35 cellular contexts compared by ENCODE assay signal in the genomic region with DNA sequence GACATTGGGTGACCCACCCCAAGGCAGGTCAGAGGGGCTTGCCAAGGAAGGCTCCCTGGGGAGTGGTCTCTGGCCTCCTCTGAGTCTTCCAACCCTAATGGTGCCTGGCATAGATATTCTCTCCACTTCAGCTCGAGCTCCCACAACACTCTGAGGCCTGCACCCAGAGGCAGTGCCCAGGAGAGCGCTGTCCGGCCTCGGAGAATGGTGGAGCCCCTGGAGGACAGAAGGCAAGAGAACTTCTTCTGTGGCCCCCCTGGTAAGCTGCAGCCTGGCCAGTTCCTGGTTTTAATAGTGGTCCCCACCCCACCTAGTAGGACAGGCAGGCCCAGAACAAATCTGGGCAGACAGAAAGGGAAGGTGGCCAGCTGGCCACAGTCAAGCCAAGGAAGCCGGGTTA. TPM values are rescaled to one million over a fixed set of nuclear protein-coding genes. Genes with fewer than 3 reads are reported as not detected.
"Had no signal": no experiment of that assay in that cellular context is flagged by ENCODE, and none has a peak within 500 bp of the region (broad histone marks: within the 10 kb centered on the region; RNA-seq: fewer than 3 reads in every experiment).

No MANE protein-coding gene starts in this region.

- H3K9me3 Mint-ChIP-seq: activated B cell treated with CpG ODN at 0.5 μM for 24 hours; activated CD4-positive, alpha-beta memory T cell treated with anti-CD3 and anti-CD28 coated beads, Interleukin-2, amount 10 ng/mL, durations not matched to agents 7 days and 5 days; activated CD4-positive, alpha-beta T cell treated with anti-CD3 and anti-CD28 coated beads, Interleukin-2, amount 10 ng/mL, durations not matched to agents 24 days and 14 days; activated naive CD4-positive, alpha-beta T cell treated with anti-CD3 and anti-CD28 coated beads, Interleukin-2, amount 10 ng/mL, durations not matched to agents 7 days and 5 days; activated naive CD4-positive, alpha-beta T cell treated with anti-CD3 and anti-CD28 coated beads, Interleukin-2, amount 50 U/mL, for 24 hours; activated naive CD8-positive, alpha-beta T cell treated with anti-CD3 and anti-CD28 coated beads, Interleukin-2, amount 10 ng/mL, durations not matched to agents 7 days and 5 days; activated naive CD8-positive, alpha-beta T cell treated with anti-CD3 and anti-CD28 coated beads, Interleukin-2, amount 50 U/mL, for 24 hours; activated T-cell treated with anti-CD3 and anti-CD28 coated beads, Interleukin-2, amount 50 U/mL, for 24 hours; activated T-helper 2 cell treated with anti-CD3 and anti-CD28 coated beads, Interferon-gamma antibody, Interleukin-2, Interleukin-4, amounts not matched to agents 10 μg/mL and 5 μg/mL and 100 μg/mL, durations not matched to agents 14 hours and 24 hours and 36 hours; T-helper 1 cell treated with Interleukin-12 subunit alpha and Interleukin-12 subunit beta and Interleukin-4 antibody, amounts not matched to agents 30 μg/mL and 1 μg/mL, for 36 hours; T-helper 2 cell treated with Interferon-gamma antibody and Interleukin-4, amounts not matched to agents 5 μg/mL and 100 μg/mL, for 36 hours had no signal

- H3K9me3 ChIP-seq: ascending aorta had no signal

- H3K27ac ChIP-seq: ascending aorta, cardiac muscle cell, VCaP had no signal

- DNase-seq: activated B cell treated with CpG ODN at 0.5 μM for 24 hours; activated CD4-positive, alpha-beta memory T cell treated with anti-CD3 and anti-CD28 coated beads, Interleukin-2, amount 10 ng/mL, durations not matched to agents 7 days and 5 days; activated CD4-positive, alpha-beta T cell treated with anti-CD3 and anti-CD28 coated beads for 4 hours; activated CD4-positive, alpha-beta T cell treated with anti-CD3 and anti-CD28 coated beads, Interleukin-2, amount 10 ng/mL, durations not matched to agents 24 days and 14 days; activated CD4-positive, alpha-beta T cell treated with anti-CD3 and anti-CD28 coated beads, Interleukin-2, amount 50 U/mL, for 48 hours; activated CD4-positive, CD25-positive, alpha-beta regulatory T cell treated with anti-CD3 and anti-CD28 coated beads, Interleukin-2, amount 50 U/mL, for 72 hours; activated CD8-positive, alpha-beta memory T cell treated with anti-CD3 and anti-CD28 coated beads for 24 hours; activated CD8-positive, alpha-beta memory T cell treated with anti-CD3 and anti-CD28 coated beads, Interleukin-2, amount 10 ng/mL, durations not matched to agents 7 days and 5 days; activated CD8-positive, alpha-beta memory T cell treated with anti-CD3 and anti-CD28 coated beads, Interleukin-2, amount 50 U/mL, for 48 hours; activated CD8-positive, alpha-beta T cell treated with anti-CD3 and anti-CD28 coated beads, Interleukin-2, amount 10 ng/mL, durations not matched to agents 7 days and 5 days; activated effector memory CD4-positive, alpha-beta T cell treated with Interleukin-2 at 50 U/mL for 16 hours; activated gamma-delta T cell; activated naive CD4-positive, alpha-beta T cell treated with anti-CD3 and anti-CD28 coated beads, Interleukin-2, amount 10 ng/mL, durations not matched to agents 7 days and 5 days; activated naive CD4-positive, alpha-beta T cell treated with Interleukin-2 at 50 U/mL for 16 hours; activated naive CD8-positive, alpha-beta T cell treated with anti-CD3 and anti-CD28 coated beads, Interleukin-2, amount 10 ng/mL, durations not matched to agents 7 days and 5 days; activated naive CD8-positive, alpha-beta T cell treated with anti-CD3 and anti-CD28 coated beads, Interleukin-2, amount 50 U/mL, for 24 hours; activated T-cell treated with anti-CD3 and anti-CD28 coated beads, Interleukin-2, amount 50 U/mL, for 24 hours; activated T-cell treated with anti-CD3 and anti-CD28 coated beads, Interleukin-2, amount 50 U/mL, for 48 hours; amygdala; caudate nucleus; T-helper 1 cell; T-helper 2 cell; T-helper 9 cell had no signal

- H3K27ac Mint-ChIP-seq: activated B cell treated with CpG ODN at 0.5 μM for 24 hours; activated CD4-positive, alpha-beta memory T cell treated with anti-CD3 and anti-CD28 coated beads, Interleukin-2, amount 10 ng/mL, durations not matched to agents 7 days and 5 days; activated CD4-positive, alpha-beta T cell treated with anti-CD3 and anti-CD28 coated beads, Interleukin-2, amount 10 ng/mL, durations not matched to agents 24 days and 14 days; activated CD8-positive, alpha-beta memory T cell treated with anti-CD3 and anti-CD28 coated beads, Interleukin-2, amount 10 ng/mL, durations not matched to agents 7 days and 5 days; activated CD8-positive, alpha-beta T cell treated with anti-CD3 and anti-CD28 coated beads, Interleukin-2, amount 10 ng/mL, durations not matched to agents 7 days and 5 days; activated naive CD4-positive, alpha-beta T cell treated with anti-CD3 and anti-CD28 coated beads, Interleukin-2, amount 10 ng/mL, durations not matched to agents 7 days and 5 days; activated naive CD4-positive, alpha-beta T cell treated with anti-CD3 and anti-CD28 coated beads, Interleukin-2, amount 50 U/mL, for 24 hours; activated naive CD8-positive, alpha-beta T cell; activated naive CD8-positive, alpha-beta T cell treated with anti-CD3 and anti-CD28 coated beads, Interleukin-2, amount 50 U/mL, for 24 hours; activated T-cell treated with anti-CD3 and anti-CD28 coated beads, Interleukin-2, amount 50 U/mL, for 24 hours; activated T-helper 2 cell treated with anti-CD3 and anti-CD28 coated beads, Interferon-gamma antibody, Interleukin-2, Interleukin-4, amounts not matched to agents 10 μg/mL and 5 μg/mL and 100 μg/mL, durations not matched to agents 14 hours and 24 hours and 36 hours; T-helper 1 cell treated with Interleukin-12 subunit alpha and Interleukin-12 subunit beta and Interleukin-4 antibody, amounts not matched to agents 30 μg/mL and 1 μg/mL, for 36 hours; T-helper 2 cell treated with Interferon-gamma antibody and Interleukin-4, amounts not matched to agents 5 μg/mL and 100 μg/mL, for 36 hours had no signal

- H3K4me3 ChIP-seq: ascending aorta, cardiac muscle cell had no signal

- H3K27me3 ChIP-seq: ascending aorta had no signal

- H3K27me3 Mint-ChIP-seq: activated B cell treated with CpG ODN at 0.5 μM for 24 hours; activated CD4-positive, alpha-beta memory T cell treated with anti-CD3 and anti-CD28 coated beads, Interleukin-2, amount 10 ng/mL, durations not matched to agents 7 days and 5 days; activated CD8-positive, alpha-beta memory T cell treated with anti-CD3 and anti-CD28 coated beads, Interleukin-2, amount 10 ng/mL, durations not matched to agents 7 days and 5 days; activated naive CD4-positive, alpha-beta T cell treated with anti-CD3 and anti-CD28 coated beads, Interleukin-2, amount 50 U/mL, for 24 hours; activated naive CD8-positive, alpha-beta T cell; activated naive CD8-positive, alpha-beta T cell treated with anti-CD3 and anti-CD28 coated beads, Interleukin-2, amount 10 ng/mL, durations not matched to agents 7 days and 5 days; activated naive CD8-positive, alpha-beta T cell treated with anti-CD3 and anti-CD28 coated beads, Interleukin-2, amount 50 U/mL, for 24 hours; activated T-cell treated with anti-CD3 and anti-CD28 coated beads, Interleukin-2, amount 50 U/mL, for 24 hours had no signal

- FAIRE-seq: bronchial epithelial cell, TTC549 had no signal

- H3K36me3 Mint-ChIP-seq: activated CD8-positive, alpha-beta memory T cell treated with anti-CD3 and anti-CD28 coated beads, Interleukin-2, amount 10 ng/mL, durations not matched to agents 7 days and 5 days; activated naive CD4-positive, alpha-beta T cell treated with anti-CD3 and anti-CD28 coated beads, Interleukin-2, amount 10 ng/mL, durations not matched to agents 7 days and 5 days; activated naive CD4-positive, alpha-beta T cell treated with anti-CD3 and anti-CD28 coated beads, Interleukin-2, amount 50 U/mL, for 24 hours; activated naive CD8-positive, alpha-beta T cell treated with anti-CD3 and anti-CD28 coated beads, Interleukin-2, amount 10 ng/mL, durations not matched to agents 7 days and 5 days; brain had no signal

- ATAC-seq: activated CD8-positive, alpha-beta memory T cell treated with anti-CD3 and anti-CD28 coated beads, Interleukin-2, amount 10 ng/mL, durations not matched to agents 7 days and 5 days; activated CD8-positive, alpha-beta T cell treated with anti-CD3 and anti-CD28 coated beads, Interleukin-2, amount 10 ng/mL, durations not matched to agents 7 days and 5 days; activated naive CD8-positive, alpha-beta T cell treated with anti-CD3 and anti-CD28 coated beads, Interleukin-2, amount 50 U/mL, for 24 hours had no signal

- H3K36me3 ChIP-seq: ascending aorta, cardiac muscle cell had no signal

- H3K4me3 Mint-ChIP-seq: activated CD4-positive, alpha-beta memory T cell treated with anti-CD3 and anti-CD28 coated beads, Interleukin-2, amount 10 ng/mL, durations not matched to agents 7 days and 5 days; activated CD4-positive, alpha-beta T cell treated with anti-CD3 and anti-CD28 coated beads, Interleukin-2, amount 10 ng/mL, durations not matched to agents 24 days and 14 days; activated CD8-positive, alpha-beta memory T cell treated with anti-CD3 and anti-CD28 coated beads, Interleukin-2, amount 10 ng/mL, durations not matched to agents 7 days and 5 days; activated CD8-positive, alpha-beta T cell treated with anti-CD3 and anti-CD28 coated beads, Interleukin-2, amount 10 ng/mL, durations not matched to agents 7 days and 5 days; activated naive CD4-positive, alpha-beta T cell treated with anti-CD3 and anti-CD28 coated beads, Interleukin-2, amount 10 ng/mL, durations not matched to agents 7 days and 5 days; activated naive CD4-positive, alpha-beta T cell treated with anti-CD3 and anti-CD28 coated beads, Interleukin-2, amount 50 U/mL, for 24 hours; activated naive CD8-positive, alpha-beta T cell; activated naive CD8-positive, alpha-beta T cell treated with anti-CD3 and anti-CD28 coated beads, Interleukin-2, amount 10 ng/mL, durations not matched to agents 7 days and 5 days; activated naive CD8-positive, alpha-beta T cell treated with anti-CD3 and anti-CD28 coated beads, Interleukin-2, amount 50 U/mL, for 24 hours; activated T-cell treated with anti-CD3 and anti-CD28 coated beads, Interleukin-2, amount 50 U/mL, for 24 hours; brain; T-helper 1 cell treated with Interleukin-12 subunit alpha and Interleukin-12 subunit beta and Interleukin-4 antibody, amounts not matched to agents 30 μg/mL and 1 μg/mL, for 36 hours; T-helper 2 cell treated with Interferon-gamma antibody and Interleukin-4, amounts not matched to agents 5 μg/mL and 100 μg/mL, for 36 hours had no signal

RNA-seq across cellular contexts. Expression of a gene that starts 14.2 kb away (rescaled TPM):
- total RNA-seq: activated B cell treated with CpG ODN at 0.5 μM for 24 hours; activated CD4-positive, alpha-beta memory T cell treated with anti-CD3 and anti-CD28 coated beads, Interleukin-2, amount 10 ng/mL, durations not matched to agents 7 days and 5 days; activated CD4-positive, alpha-beta T cell treated with anti-CD3 and anti-CD28 coated beads, Interleukin-2, amount 10 ng/mL, durations not matched to agents 24 days and 14 days; activated CD8-positive, alpha-beta memory T cell treated with anti-CD3 and anti-CD28 coated beads, Interleukin-2, amount 10 ng/mL, durations not matched to agents 7 days and 5 days; activated CD8-positive, alpha-beta T cell treated with anti-CD3 and anti-CD28 coated beads, Interleukin-2, amount 10 ng/mL, durations not matched to agents 7 days and 5 days; activated naive CD8-positive, alpha-beta T cell treated with anti-CD3 and anti-CD28 coated beads, Interleukin-2, amount 10 ng/mL, durations not matched to agents 7 days and 5 days; activated T-helper 2 cell treated with anti-CD3 and anti-CD28 coated beads, Interferon-gamma antibody, Interleukin-2, Interleukin-4, amounts not matched to agents 10 μg/mL and 5 μg/mL and 100 μg/mL, durations not matched to agents 14 hours and 24 hours and 36 hours; ascending aorta; bronchial epithelial cell; cardiac muscle cell; cerebellum had no signal
- polyA plus RNA-seq: cardiac muscle cell had no signal
